In genomic region chr9:34403554-34404380, GRCh38 we compare ENCODE assay signal across 8 cellular contexts. TPM values are rescaled to one million over a fixed set of nuclear protein-coding genes. Genes with fewer than 3 reads are reported as not detected.
DNase-seq lines count a peak whose midpoint lies in the region; ATAC-seq and TF ChIP-seq lines count a peak whose summit lies in the region.

No MANE protein-coding gene starts in this region.

- no peaks in the 10 kb centered on the region for H3K9me3 Mint-ChIP-seq in activated CD8-positive, alpha-beta memory T cell treated with anti-CD3 and anti-CD28 coated beads, Interleukin-2, amount 10 ng/mL, durations not matched to agents 7 days and 5 days (ENCODE audit: low read depth)

- peak; percentile 81 for DNase-seq in BE2C
- peak; percentile 80 for DNase-seq in H7
- DNase-seq in NCI-H524 treated with DMSO at 0.1 percent for 48 hours (lab: John Stamatoyannopoulos, UW): peak; percentile 5
- peak; percentile 67 for DNase-seq in activated CD8-positive, alpha-beta memory T cell treated with anti-CD3 and anti-CD28 coated beads, Interleukin-2, amount 10 ng/mL, durations not matched to agents 7 days and 5 days
- DNase-seq in erythroblast (lab: John Stamatoyannopoulos, UW): peak; percentile 47 to 76
- peak; percentile 71 for DNase-seq in mucosa of gallbladder (ENCODE audit: low spot score)
- peak; percentile 88 for DNase-seq in testis

- H3K4me3 ChIP-seq in BE2C (ENCODE audit: low read depth, low read length): no peak overlapping the region
- H3K4me3 ChIP-seq in H7 (ENCODE audit: insufficient read depth, low read depth, low read length): no peak overlapping the region
- H3K4me3 ChIP-seq in testis: no peak overlapping the region

- H3K27me3 Mint-ChIP-seq in activated CD8-positive, alpha-beta memory T cell treated with anti-CD3 and anti-CD28 coated beads, Interleukin-2, amount 10 ng/mL, durations not matched to agents 7 days and 5 days: no peaks in the 10 kb centered on the region

- TF ChIP-seq CTCF in BE2C (IDR thresholded peaks at IDR 0.05; ENCODE audit: low read depth, low read length) (peak; percentile 98), testis (IDR thresholded peaks at IDR 0.05) (peak; percentile 92 to 98 (median 94))

- no peaks in the 10 kb centered on the region for H3K4me1 Mint-ChIP-seq in activated CD8-positive, alpha-beta memory T cell treated with anti-CD3 and anti-CD28 coated beads, Interleukin-2, amount 10 ng/mL, durations not matched to agents 7 days and 5 days

- no peak for ATAC-seq in activated CD8-positive, alpha-beta memory T cell treated with anti-CD3 and anti-CD28 coated beads, Interleukin-2, amount 10 ng/mL, durations not matched to agents 7 days and 5 days
- no peak for ATAC-seq in HG03045 (IDR thresholded peaks at IDR 0.05; ENCODE audit: unreplicated experiment)

- CTCF ChIA-PET in activated CD8-positive, alpha-beta memory T cell treated with anti-CD3 and anti-CD28 coated beads, Interleukin-2, amount 10 ng/mL, durations not matched to agents 7 days and 5 days (lab: Charles Lee): interaction anchor here (0.6 to 2.3 kb wide), 46 partner anchors 10 to 351 kb away, joined by 3 to 19 read pairs (median 4); partner anchors contain the start of genes DNAI1, ENHO, FAM219A and MYORG

- no peaks in the 10 kb centered on the region for H3K27me3 ChIP-seq in BE2C
- no peaks in the 10 kb centered on the region for H3K27me3 ChIP-seq in H7 (ENCODE audit: control insufficient read depth, insufficient read depth, low read length)
- H3K27me3 ChIP-seq in testis: no peaks in the 10 kb centered on the region

- H3K4me1 ChIP-seq in BE2C (peaks cover 17% of the 10 kb centered on the region), testis (no peaks in the 10 kb centered on the region)

- H3K4me3 Mint-ChIP-seq in activated CD8-positive, alpha-beta memory T cell treated with anti-CD3 and anti-CD28 coated beads, Interleukin-2, amount 10 ng/mL, durations not matched to agents 7 days and 5 days: no peak overlapping the region

- intact Hi-C loops in testis (cut with DNase I; ENCODE audit: low total_unique reads): loop anchor here (10.0 kb wide), 1 partner anchor 101 kb away; no protein-coding TSS in a partner anchor

- no peak overlapping the region for H3K27ac Mint-ChIP-seq in activated CD8-positive, alpha-beta memory T cell treated with anti-CD3 and anti-CD28 coated beads, Interleukin-2, amount 10 ng/mL, durations not matched to agents 7 days and 5 days

- TF ChIP-seq POLR2A in erythroblast (IDR thresholded peaks at IDR 0.05; ENCODE audit: low read length): no peak
- TF ChIP-seq POLR2A in testis (IDR thresholded peaks at IDR 0.05): no peak

- no peak overlapping the region for H3K27ac ChIP-seq in testis

- H3K36me3 Mint-ChIP-seq in activated CD8-positive, alpha-beta memory T cell treated with anti-CD3 and anti-CD28 coated beads, Interleukin-2, amount 10 ng/mL, durations not matched to agents 7 days and 5 days: no peaks in the 10 kb centered on the region

- peaks cover 60% of the 10 kb centered on the region for H3K36me3 ChIP-seq in BE2C
- H3K36me3 ChIP-seq in H7 (replicated peaks; ENCODE audit: control insufficient read depth, insufficient read depth, low read length): peaks cover 2% of the 10 kb centered on the region
- no peaks in the 10 kb centered on the region for H3K36me3 ChIP-seq in testis (ENCODE audit: low read depth, missing control alignments)

- H3K9me3 ChIP-seq in BE2C: no peaks in the 10 kb centered on the region
- H3K9me3 ChIP-seq in testis: no peaks in the 10 kb centered on the region

RNA-seq across cellular contexts. Expression of gene MYORG, which starts 27.1 kb away (rescaled TPM):
- 0.63 TPM for polyA plus RNA-seq in BE2C (2012; ENCODE audit: insufficient read depth, insufficient read length, low read depth)
- 12.3 and 19.8 TPM in 2 replicates for total RNA-seq in H7 (2014; rRNA removed; shearing (Covaris generic))
- total RNA-seq in activated CD8-positive, alpha-beta memory T cell treated with anti-CD3 and anti-CD28 coated beads, Interleukin-2, amount 10 ng/mL, durations not matched to agents 7 days and 5 days: 1 to 10 TPM; 3.7 to 4.2 TPM
- total RNA-seq in mucosa of gallbladder: 94.5 TPM
- 1 to 10 TPM; 2.8 to 4.6 TPM for total RNA-seq in testis
- 2.8 TPM for polyA plus RNA-seq in testis (ENCODE audit: insufficient read depth, low read depth, low replicate concordance)

RNA-seq across cellular contexts. Expression of gene FAM219A, which starts 54.6 kb away (rescaled TPM):
- polyA plus RNA-seq in BE2C (2012; ENCODE audit: insufficient read depth, insufficient read length, low read depth): 14.5 TPM
- total RNA-seq in H7 (2014; rRNA removed; shearing (Covaris generic)): 20.3 and 22.7 TPM in 2 replicates
- 10 to 100 TPM in 1 of 2 experiments, 1 to 10 TPM in 1; 7.9 to 13.8 TPM for total RNA-seq in activated CD8-positive, alpha-beta memory T cell treated with anti-CD3 and anti-CD28 coated beads, Interleukin-2, amount 10 ng/mL, durations not matched to agents 7 days and 5 days
- total RNA-seq in mucosa of gallbladder: 24.0 TPM
- 10 to 100 TPM; 12.6 to 17.9 TPM for total RNA-seq in testis
- polyA plus RNA-seq in testis (ENCODE audit: insufficient read depth, low read depth, low replicate concordance): 12.2 TPM

RNA-seq across cellular contexts. Expression of gene DNAI1, which starts 54.8 kb away (rescaled TPM):
- polyA plus RNA-seq in BE2C (2012; ENCODE audit: insufficient read depth, insufficient read length, low read depth): not detected
- total RNA-seq in H7 (2014; rRNA removed; shearing (Covaris generic)): 0.35 and 0.96 TPM in 2 replicates
- not detected for total RNA-seq in activated CD8-positive, alpha-beta memory T cell treated with anti-CD3 and anti-CD28 coated beads, Interleukin-2, amount 10 ng/mL, durations not matched to agents 7 days and 5 days
- total RNA-seq in mucosa of gallbladder (0.52 TPM), testis (10 to 100 TPM; 22.7 to 36.7 TPM)
- polyA plus RNA-seq in testis (ENCODE audit: insufficient read depth, low read depth, low replicate concordance): 109 TPM

Comparison
In these comparisons a context has a peak if more than half of its experiments do, and no peak if none do; other contexts are left out.
1. DNase-seq: peak in every context shown above with its lines; median percentile 88 in testis; 81 in BE2C; 80 in H7; 71 in mucosa of gallbladder; 67 in activated CD8-positive, alpha-beta memory T cell treated with anti-CD3 and anti-CD28 coated beads, Interleukin-2, amount 10 ng/mL, durations not matched to agents 7 days and 5 days; 62 in erythroblast; 5 in NCI-H524 treated with DMSO at 0.1 percent for 48 hours.
2. RNA of gene DNAI1, which starts 54.8 kb away (total RNA-seq): 22.7 to 36.7 TPM in testis; 0.52 TPM in mucosa of gallbladder (single experiment), 0.35 to 0.96 TPM in H7 and not detected in activated CD8-positive, alpha-beta memory T cell treated with anti-CD3 and anti-CD28 coated beads, Interleukin-2, amount 10 ng/mL, durations not matched to agents 7 days and 5 days; every median in the first group is over 10 times any median in the second.